ENCODE assay signal across 1 cellular context in genomic region chr15:56365075-56365711, GRCh38.
TF ChIP-seq lines count a peak whose summit lies in the region.

Gene TEX9 (plus strand): TSS chr15:56365426. CDS start chr15:56365451, 25 bp downstream.

TF ChIP-seq in HepG2, 621 proteins besides CTCF, POLR2A, EP300 and RAD21 (continued from another document and continues in another):
- TF ChIP-seq MXD4 (CRISPR knock-in tag; IDR thresholded peaks at IDR 0.05) = peak; percentile 49; the same call in 1 of the 2 replicates
- TF ChIP-seq LCORL (IDR thresholded peaks at IDR 0.05) = no peak
- TF ChIP-seq LCORL (CRISPR knock-in tag; IDR thresholded peaks at IDR 0.05) = peak; percentile 72
- peak; percentile 37; the same call in 1 of the 2 replicates for TF ChIP-seq RXRB (CRISPR knock-in tag; IDR thresholded peaks at IDR 0.05; ENCODE audit: borderline replicate concordance)
- TF ChIP-seq PHF8 (CRISPR knock-in tag; IDR thresholded peaks at IDR 0.05) = peak; percentile 85
- peak; percentile 94 for TF ChIP-seq ZMYM4 (CRISPR knock-in tag; IDR thresholded peaks at IDR 0.05)
- peak; percentile 75 for TF ChIP-seq KAT8 (CRISPR knock-in tag; IDR thresholded peaks at IDR 0.05)
- no peak for TF ChIP-seq KLF15 (CRISPR knock-in tag; IDR thresholded peaks at IDR 0.05; ENCODE audit: borderline replicate concordance)
- no peak for TF ChIP-seq IKZF4 (CRISPR knock-in tag; IDR thresholded peaks at IDR 0.05; ENCODE audit: borderline replicate concordance, low read depth, not compliant biosample characterization)
- TF ChIP-seq ZGPAT (CRISPR knock-in tag; IDR thresholded peaks at IDR 0.05) = peak; percentile 72; the same call in 1 of the 2 replicates
- peak; percentile 17; the same call in 1 of the 2 replicates for TF ChIP-seq NCOA2 (CRISPR knock-in tag; IDR thresholded peaks at IDR 0.05)
- TF ChIP-seq ZNF367 (CRISPR knock-in tag; IDR thresholded peaks at IDR 0.05; ENCODE audit: borderline replicate concordance) = no peak
- no peak for TF ChIP-seq SIX1 (CRISPR knock-in tag; IDR thresholded peaks at IDR 0.05; ENCODE audit: borderline replicate concordance)
- 0 out of 2 replicates have a peak, but pooled peaks have one; percentile 40 for TF ChIP-seq RORA (CRISPR knock-in tag; IDR thresholded peaks at IDR 0.05)
- no peak for TF ChIP-seq KAT2B (IDR thresholded peaks at IDR 0.05; ENCODE audit: borderline replicate concordance, low read depth, low read length)
- TF ChIP-seq BRCA1 (CRISPR knock-in tag; IDR thresholded peaks at IDR 0.05) = no peak
- 0 out of 2 replicates have a peak, but pooled peaks have one; percentile 49 for TF ChIP-seq ARID5B (CRISPR knock-in tag; IDR thresholded peaks at IDR 0.05)
- TF ChIP-seq ZBTB21 (CRISPR knock-in tag; IDR thresholded peaks at IDR 0.05) = no peak
- TF ChIP-seq ZBTB43 (CRISPR knock-in tag; conservative IDR thresholded peaks at IDR 0.05) = 0 out of 2 replicates have a peak, but pooled peaks have one; percentile 24
- no peak for TF ChIP-seq ZNF746 (CRISPR knock-in tag; IDR thresholded peaks at IDR 0.05)
- 0 out of 2 replicates have a peak, but pooled peaks have one; percentile 19 for TF ChIP-seq POGK (CRISPR knock-in tag; conservative IDR thresholded peaks at IDR 0.05)
- TF ChIP-seq ZMYM3 (CRISPR knock-in tag; IDR thresholded peaks at IDR 0.05) = 0 out of 2 replicates have a peak, but pooled peaks have one; percentile 11
- no peak for TF ChIP-seq TEAD3 (CRISPR knock-in tag; optimal IDR thresholded peaks at IDR 0.05; ENCODE audit: borderline replicate concordance)
- TF ChIP-seq FOXO1 (CRISPR knock-in tag; IDR thresholded peaks at IDR 0.05) = peak; percentile 27; the same call in 1 of the 2 replicates
- TF ChIP-seq POLR2G (IDR thresholded peaks at IDR 0.05; ENCODE audit: low read depth, low read length) = peak; percentile 91
- 0 out of 2 replicates have a peak, but pooled peaks have one; percentile 77 for TF ChIP-seq ZNF572 (CRISPR knock-in tag; IDR thresholded peaks at IDR 0.05)
- 0 out of 2 replicates have a peak, but pooled peaks have one; percentile 2 for TF ChIP-seq HNF4G (IDR thresholded peaks at IDR 0.05; ENCODE audit: borderline replicate concordance, low read depth, low read length)
- no peak for TF ChIP-seq HNF4G (CRISPR knock-in tag; IDR thresholded peaks at IDR 0.05; ENCODE audit: borderline replicate concordance, low read depth)
- TF ChIP-seq ZFX (CRISPR knock-in tag; IDR thresholded peaks at IDR 0.05; ENCODE audit: low read depth) = peak; percentile 48
- TF ChIP-seq GABPB1 (CRISPR knock-in tag; IDR thresholded peaks at IDR 0.05) = peak; percentile 72; the same call in 1 of the 2 replicates
- peak; percentile 39; the same call in 1 of the 2 replicates for TF ChIP-seq REPIN1 (CRISPR knock-in tag; IDR thresholded peaks at IDR 0.05; ENCODE audit: borderline replicate concordance, low read depth)
- peak; percentile 66; the same call in 1 of the 2 replicates for TF ChIP-seq ZFP91 (CRISPR knock-in tag; IDR thresholded peaks at IDR 0.05; ENCODE audit: borderline replicate concordance)
- TF ChIP-seq MAF1 (CRISPR knock-in tag; IDR thresholded peaks at IDR 0.05; ENCODE audit: borderline replicate concordance) = no peak
- peak; percentile 31; the same call in 1 of the 2 replicates for TF ChIP-seq CCDC6 (CRISPR knock-in tag; IDR thresholded peaks at IDR 0.05)
- peak; percentile 93 for TF ChIP-seq ZNF501 (CRISPR knock-in tag; IDR thresholded peaks at IDR 0.05)
- TF ChIP-seq ZNF607 (CRISPR knock-in tag; IDR thresholded peaks at IDR 0.05; ENCODE audit: borderline replicate concordance) = peak; percentile 77; the same call in 1 of the 2 replicates
- TF ChIP-seq SALL2 (CRISPR knock-in tag; IDR thresholded peaks at IDR 0.05) = peak; percentile 51; the same call in 1 of the 2 replicates
- TF ChIP-seq ZSCAN31 (CRISPR knock-in tag; IDR thresholded peaks at IDR 0.05; ENCODE audit: low read depth) = 0 out of 2 replicates have a peak, but pooled peaks have one; percentile 60
- TF ChIP-seq XRCC5 (optimal IDR thresholded peaks at IDR 0.05; ENCODE audit: low read length) = peak; percentile 55
- TF ChIP-seq GMEB1 (CRISPR knock-in tag; IDR thresholded peaks at IDR 0.05; ENCODE audit: borderline replicate concordance) = peak; percentile 41; the same call in 1 of the 2 replicates
- TF ChIP-seq ARNT (IDR thresholded peaks at IDR 0.05) = no peak
- peak; percentile 57; the same call in 1 of the 2 replicates for TF ChIP-seq ZSCAN20 (CRISPR knock-in tag; IDR thresholded peaks at IDR 0.05; ENCODE audit: borderline replicate concordance)
- 0 out of 2 replicates have a peak, but pooled peaks have one; percentile 10 for TF ChIP-seq ZNF644 (CRISPR knock-in tag; IDR thresholded peaks at IDR 0.05; ENCODE audit: low read depth)
- TF ChIP-seq TARDBP (CRISPR knock-in tag; IDR thresholded peaks at IDR 0.05) = peak; percentile 47; the same call in 1 of the 2 replicates
- peak; percentile 88 for TF ChIP-seq POGZ (CRISPR knock-in tag; IDR thresholded peaks at IDR 0.05)
- peak; percentile 70; the same call in 1 of the 2 replicates for TF ChIP-seq E2F1 (CRISPR knock-in tag; IDR thresholded peaks at IDR 0.05)
- peak; percentile 59; the same call in 1 of the 2 replicates for TF ChIP-seq ZNF768 (CRISPR knock-in tag; IDR thresholded peaks at IDR 0.05)
- 0 out of 2 replicates have a peak, but pooled peaks have one; percentile 21 for TF ChIP-seq ZBTB38 (CRISPR knock-in tag; IDR thresholded peaks at IDR 0.05)
- TF ChIP-seq GATAD1 (CRISPR knock-in tag; IDR thresholded peaks at IDR 0.05) = peak; percentile 79
- TF ChIP-seq FOXO4 (CRISPR knock-in tag; conservative IDR thresholded peaks at IDR 0.05) = 0 out of 2 replicates have a peak, but pooled peaks have one; percentile 32
- TF ChIP-seq TBX2 (CRISPR knock-in tag; IDR thresholded peaks at IDR 0.05; ENCODE audit: borderline replicate concordance) = peak; percentile 51; the same call in 1 of the 2 replicates
- peak; percentile 75 for TF ChIP-seq HDAC1 (CRISPR knock-in tag; IDR thresholded peaks at IDR 0.05)
- TF ChIP-seq RARA (CRISPR knock-in tag; IDR thresholded peaks at IDR 0.05) = peak; percentile 22; the same call in 1 of the 2 replicates
- TF ChIP-seq MYPOP (CRISPR knock-in tag; IDR thresholded peaks at IDR 0.05) = peak; percentile 74
